7 cellular contexts compared by ENCODE assay signal in genomic region chr5:176010202-176010601, GRCh38. TPM values are rescaled to one million over a fixed set of nuclear protein-coding genes. Genes with fewer than 3 reads are reported as not detected.
DNase-seq lines count a peak whose midpoint lies in the region; ATAC-seq, FAIRE-seq and TF ChIP-seq lines count a peak whose summit lies in the region.
"Not testable (repeated sequence)": the region's sequence is repeated elsewhere in the genome, so short reads cannot be mapped to it uniquely, and the experiment has no call there.

No MANE protein-coding gene starts in this region.

- intact Hi-C loops in K562 (cut with micrococcal nuclease); aorta (cut with DNase I): not testable (repeated sequence)

- POLR2A ChIA-PET in K562 (lab: Yijun Ruan, JAX) = not testable (repeated sequence)

- not testable (repeated sequence) for TF ChIP-seq EP300 in K562 (IDR thresholded peaks at IDR 0.05; ENCODE audit: low read length)

- CTCF ChIA-PET in K562 (lab: Yijun Ruan, JAX; ENCODE audit: low intra/inter-chr PET ratio) = not testable (repeated sequence)

- not testable (repeated sequence) for DNase-seq in BE2C, aorta
- DNase-seq in H7 = peak; percentile 3
- peak; percentile 54 for DNase-seq in WERI-Rb-1
- peak in 1 of 4 experiments; percentile 6 for DNase-seq in K562 (ENCODE audit: extremely low read depth in 1 of 4, low spot score in 3 of 4)
- DNase-seq in islet precursor cell = peak; percentile 22

- not testable (repeated sequence) for H3K4me3 ChIP-seq in BE2C (ENCODE audit: low read depth, low read length); H7 (ENCODE audit: insufficient read depth, low read depth, low read length); WERI-Rb-1 (ENCODE audit: low read depth, low read length); K562; aorta (ENCODE audit: low read length in 2 of 2)
- peak overlapping the region; percentile 22 for H3K4me3 ChIP-seq in iPS-15b (ENCODE audit: low read depth, low read length)

- not testable (repeated sequence) for TF ChIP-seq RAD21 in K562 (CRISPR knock-in tag; conservative IDR thresholded peaks at IDR 0.05 in 1 of 2, IDR thresholded peaks at IDR 0.05 in 1 of 2)

- TF ChIP-seq CTCF in BE2C (IDR thresholded peaks at IDR 0.05; ENCODE audit: low read depth, low read length) = peak; percentile 8; the same call in 1 of the 2 replicates
- peak; percentile 20; the same call in 1 of the 2 replicates for TF ChIP-seq CTCF in WERI-Rb-1 (IDR thresholded peaks at IDR 0.05; ENCODE audit: low read depth, low read length)
- TF ChIP-seq CTCF in K562 (IDR thresholded peaks at IDR 0.05 in 2 of 3, conservative IDR thresholded peaks at IDR 0.05 in 1 of 3; ENCODE audit: insufficient read depth in 2 of 3, low read depth in 1 of 3, low read length in 3 of 3) = 0 out of 6 replicates have a peak, but pooled peaks of 1 of the 3 experiments have one; percentile 16

- not testable (repeated sequence) for H3K79me2 ChIP-seq in K562 (ENCODE audit: control insufficient read depth, insufficient read depth, low read length)

- not testable (repeated sequence) for TF ChIP-seq POLR2A in K562 (conservative IDR thresholded peaks at IDR 0.05)

- H3K9me3 ChIP-seq in BE2C; WERI-Rb-1 (ENCODE audit: severe bottlenecking); K562 (replicated peaks; ENCODE audit: control insufficient read depth, insufficient read depth, low read depth, low read length); iPS-15b (ENCODE audit: control insufficient read depth, insufficient read depth, low read length); aorta (ENCODE audit: control insufficient read depth, low read length): not testable (repeated sequence)

- in situ Hi-C loops in K562 (cut with MboI) = not testable (repeated sequence)

- not testable (repeated sequence) for H3K4me2 ChIP-seq in K562 (ENCODE audit: insufficient read depth, low read length)

- H3K36me3 ChIP-seq in BE2C; H7 (replicated peaks; ENCODE audit: control insufficient read depth, insufficient read depth, low read length); WERI-Rb-1; K562 (ENCODE audit: control insufficient read depth, insufficient read depth, low read length); iPS-15b (ENCODE audit: control insufficient read depth, insufficient read depth, low read length); aorta (ENCODE audit: control insufficient read depth in 1 of 2, insufficient read depth in 2 of 2, low read length in 1 of 2): not testable (repeated sequence)

- 4% methylated on average over 6 of the region's 8 CpGs for WGBS in K562 (ENCODE audit: insufficient coverage, low coverage, missing lambda C conversion rate)
- 73 to 77% methylated on average over 7 of the region's 8 CpGs for WGBS in aorta, 2 donors

- not testable (repeated sequence) for H2AFZ ChIP-seq in K562 (ENCODE audit: low read depth, low read length)

- ATAC-seq in K562 = peak; percentile 85
- peak; percentile 49 for ATAC-seq in aorta (ENCODE audit: low FRiP score)

- not testable (repeated sequence) for H3K4me1 ChIP-seq in BE2C; K562 (replicated peaks in 1 of 2; ENCODE audit: control insufficient read depth in 2 of 2, insufficient read depth in 2 of 2, low read length in 2 of 2); iPS-15b (ENCODE audit: control insufficient read depth, insufficient read depth, low read length); aorta (ENCODE audit: control insufficient read depth in 1 of 2, insufficient read depth in 2 of 2, low read length in 2 of 2)

- BruUV-seq in K562 (replicated peaks; lab: Mats Ljungman, UMichigan) = not testable (repeated sequence)

- FAIRE-seq in K562 (lab: Jason Lieb, UNC) = not testable (repeated sequence)

- H3K9me1 ChIP-seq in K562 (ENCODE audit: control insufficient read depth, insufficient read depth, low read length) = not testable (repeated sequence)

- H3K27me3 ChIP-seq in BE2C; H7 (ENCODE audit: control insufficient read depth, insufficient read depth, low read length); WERI-Rb-1 (ENCODE audit: insufficient read depth, low read depth, severe bottlenecking); K562 (ENCODE audit: control insufficient read depth in 2 of 2, insufficient read depth in 2 of 2, low read length in 2 of 2); iPS-15b (ENCODE audit: control insufficient read depth, insufficient read depth, low read length); aorta (ENCODE audit: control insufficient read depth in 1 of 2, insufficient read depth in 2 of 2, low read length in 1 of 2): not testable (repeated sequence)

- H3K27ac ChIP-seq in WERI-Rb-1; K562 (ENCODE audit: extremely low read depth, low read depth, low read length); aorta (ENCODE audit: low read depth in 1 of 2, low read length in 2 of 2): not testable (repeated sequence)

- H3K9ac ChIP-seq in K562 (ENCODE audit: insufficient read depth in 1 of 2, low read depth in 2 of 2, low read length in 2 of 2); iPS-15b (ENCODE audit: low read depth, low read length): not testable (repeated sequence)

- not testable (repeated sequence) for H4K20me1 ChIP-seq in K562 (replicated peaks; ENCODE audit: control insufficient read depth, insufficient read depth, low read length)

RNA-seq across cellular contexts. Expression of gene THOC3, which starts 42.1 kb away (rescaled TPM):
- 46.9 TPM for polyA plus RNA-seq in BE2C (2012; ENCODE audit: insufficient read depth, insufficient read length, low read depth)
- total RNA-seq in H7 (2014; rRNA removed; shearing (Covaris generic)) = 147 and 165 TPM in 2 replicates
- total RNA-seq in K562 (2011; cell fraction: chromatin; rRNA removed; ENCODE audit: low replicate concordance) = 47.6 and 67.6 TPM in 2 replicates
- total RNA-seq in K562 (2011; cell fraction: nucleolus; rRNA removed) = 35.0 and 36.5 TPM in 2 replicates
- 35.0 and 43.1 TPM in 2 replicates for total RNA-seq in K562 (2011; cell fraction: nucleoplasm; rRNA removed)
- total RNA-seq in K562 (2014; rRNA removed) (127 and 133 TPM in 2 replicates), K562 (2014; rRNA removed; fragmentation: Illumina TruSeq; extraction: Trizol) (91.4 and 104 TPM in 2 replicates), K562 (2015; rRNA removed; fragmentation: Illumina TruSeq; extraction: Trizol) (93.3 and 98.4 TPM in 2 replicates), K562 (2021) (111 and 115 TPM in 2 replicates), aorta (10 to 100 TPM; 11.6 to 26.6 TPM)
- polyA plus RNA-seq in K562 (2011; rRNA removed) (340 and 360 TPM in 2 replicates), K562 (2014; fragmentation: Illumina TruSeq; extraction: Trizol) (112 and 118 TPM in 2 replicates), K562 (2014; fragmentation: Nextera tagmentation; extraction: Ambion mirVana) (10 to 100 TPM; 29.8 to 46.6 TPM), K562 (2014; rRNA removed) (147 and 152 TPM in 2 replicates), aorta (10 to 100 TPM in 1 of 2 donors, 1 to 10 TPM in 1; 6.5 to 13.0 TPM)
- 154 and 190 TPM in 2 replicates for polyA plus RNA-seq in K562 (2011; cell fraction: cytosol; rRNA removed)
- polyA plus RNA-seq in K562 (2011; cell fraction: nucleus; rRNA removed) = 56.4 and 89.7 TPM in 2 replicates
- polyA plus RNA-seq in K562 (2012) = 59.3 and 74.2 TPM in 2 replicates
- 206 and 261 TPM in 2 replicates for polyA minus RNA-seq in K562 (2011; rRNA and poly(A)+ RNA removed)
- 45.1 and 70.5 TPM in 2 replicates for polyA minus RNA-seq in K562 (2011; cell fraction: cytosol; rRNA and poly(A)+ RNA removed)
- 25.0 and 38.1 TPM in 2 replicates for polyA minus RNA-seq in K562 (2011; cell fraction: nucleus; rRNA and poly(A)+ RNA removed)
